20 cellular contexts compared by ENCODE assay signal in the genomic region with DNA sequence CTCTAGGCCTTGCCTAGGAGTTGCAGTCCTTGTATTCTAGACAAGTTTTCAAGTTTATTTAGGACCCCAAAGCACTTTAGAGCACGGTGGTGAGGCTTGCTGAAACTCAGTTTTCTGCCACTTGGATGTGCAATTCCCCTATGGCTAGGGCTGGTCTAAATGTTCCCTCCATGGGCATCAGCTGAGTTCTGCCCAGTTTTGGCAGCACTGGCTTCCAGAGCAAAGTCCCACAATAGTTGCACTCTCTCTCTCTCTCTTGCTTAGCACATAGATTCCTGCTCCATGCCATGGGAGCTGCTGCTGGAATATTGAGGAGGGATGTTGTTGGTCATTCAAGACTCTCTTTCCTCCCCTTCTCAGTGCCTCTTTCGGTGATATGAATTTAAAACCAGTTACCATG.
DNase-seq lines count a peak whose midpoint lies in the region; ATAC-seq and TF ChIP-seq lines count a peak whose summit lies in the region.
"Had no signal": no experiment of that assay in that cellular context is flagged by ENCODE, and none has a peak within 500 bp of the region (broad histone marks: within the 10 kb centered on the region; RNA-seq: fewer than 3 reads in every experiment).

No MANE protein-coding gene starts in this region.

- H3K4me1 Mint-ChIP-seq in activated naive CD4-positive, alpha-beta T cell treated with anti-CD3 and anti-CD28 coated beads, Interleukin-2, amount 50 U/mL, for 24 hours = no peaks in the 10 kb centered on the region
- H3K4me1 Mint-ChIP-seq in activated naive CD4-positive, alpha-beta T cell treated with anti-CD3 and anti-CD28 coated beads for 36 hours (ENCODE audit: low read depth) = no peaks in the 10 kb centered on the region
- H3K4me1 Mint-ChIP-seq in activated T-cell treated with anti-CD3 and anti-CD28 coated beads, Interleukin-2, amount 50 U/mL, for 24 hours (ENCODE audit: low read depth) = no peaks in the 10 kb centered on the region
- H3K4me1 Mint-ChIP-seq: B cell had no signal

- intact Hi-C loops in activated naive CD4-positive, alpha-beta T cell treated with anti-CD3 and anti-CD28 coated beads for 36 hours (cut with micrococcal nuclease) = no loop called here

- H3K27ac Mint-ChIP-seq in activated naive CD4-positive, alpha-beta T cell treated with anti-CD3 and anti-CD28 coated beads, Interleukin-2, amount 50 U/mL, for 24 hours = peak overlapping the region; percentile 20
- no peak overlapping the region for H3K27ac Mint-ChIP-seq in activated naive CD4-positive, alpha-beta T cell treated with anti-CD3 and anti-CD28 coated beads for 36 hours
- H3K27ac Mint-ChIP-seq in activated T-cell treated with anti-CD3 and anti-CD28 coated beads, Interleukin-2, amount 50 U/mL, for 24 hours = no peak overlapping the region
- H3K27ac Mint-ChIP-seq: B cell; CD4-positive, alpha-beta T cell; CD8-positive, alpha-beta T cell had no signal

- H3K9me3 Mint-ChIP-seq in activated naive CD4-positive, alpha-beta T cell treated with anti-CD3 and anti-CD28 coated beads, Interleukin-2, amount 50 U/mL, for 24 hours = no peaks in the 10 kb centered on the region
- no peaks in the 10 kb centered on the region for H3K9me3 Mint-ChIP-seq in activated naive CD4-positive, alpha-beta T cell treated with anti-CD3 and anti-CD28 coated beads for 36 hours
- no peaks in the 10 kb centered on the region for H3K9me3 Mint-ChIP-seq in activated T-cell treated with anti-CD3 and anti-CD28 coated beads, Interleukin-2, amount 50 U/mL, for 24 hours
- H3K9me3 Mint-ChIP-seq: CD4-positive, alpha-beta T cell; CD8-positive, alpha-beta T cell had no signal

- peak; percentile 4 for TF ChIP-seq CTCF in epithelial cell of proximal tubule (conservative IDR thresholded peaks at IDR 0.05; ENCODE audit: low read depth, low read length)

- H3K36me3 Mint-ChIP-seq in activated naive CD4-positive, alpha-beta T cell treated with anti-CD3 and anti-CD28 coated beads, Interleukin-2, amount 50 U/mL, for 24 hours = no peaks in the 10 kb centered on the region
- no peaks in the 10 kb centered on the region for H3K36me3 Mint-ChIP-seq in activated naive CD4-positive, alpha-beta T cell treated with anti-CD3 and anti-CD28 coated beads for 36 hours (ENCODE audit: low read depth)
- no peaks in the 10 kb centered on the region for H3K36me3 Mint-ChIP-seq in activated T-cell treated with anti-CD3 and anti-CD28 coated beads, Interleukin-2, amount 50 U/mL, for 24 hours (ENCODE audit: low read depth)
- H3K36me3 Mint-ChIP-seq: CD8-positive, alpha-beta T cell had no signal

- CTCF ChIA-PET in activated naive CD4-positive, alpha-beta T cell treated with anti-CD3 and anti-CD28 coated beads for 36 hours (lab: Charles Lee) = no interaction called here

- no peak for DNase-seq in activated naive CD4-positive, alpha-beta T cell treated with anti-CD3 and anti-CD28 coated beads for 36 hours
- no peak for DNase-seq in epithelial cell of proximal tubule (ENCODE audit: low read depth)
- DNase-seq in activated T-cell treated with anti-CD3 and anti-CD28 coated beads, Interleukin-2, amount 50 U/mL, for 24 hours = no peak
- DNase-seq: AML-193; CD4-positive, alpha-beta T cell; CD8-positive, alpha-beta T cell; COR-L47; DMS 273 treated with DMSO at 0.1 percent for 48 hours; DMS153; DMS53; DMS79; DND-41; EL; GDM1 had no signal

- H3K4me3 Mint-ChIP-seq in activated naive CD4-positive, alpha-beta T cell treated with anti-CD3 and anti-CD28 coated beads, Interleukin-2, amount 50 U/mL, for 24 hours = no peak overlapping the region
- no peak overlapping the region for H3K4me3 Mint-ChIP-seq in activated naive CD4-positive, alpha-beta T cell treated with anti-CD3 and anti-CD28 coated beads for 36 hours
- no peak overlapping the region for H3K4me3 Mint-ChIP-seq in activated T-cell treated with anti-CD3 and anti-CD28 coated beads, Interleukin-2, amount 50 U/mL, for 24 hours
- H3K4me3 Mint-ChIP-seq: B cell; CD4-positive, alpha-beta T cell; CD8-positive, alpha-beta T cell had no signal

- peaks cover 12% of the 10 kb centered on the region for H3K27me3 Mint-ChIP-seq in activated naive CD4-positive, alpha-beta T cell treated with anti-CD3 and anti-CD28 coated beads, Interleukin-2, amount 50 U/mL, for 24 hours
- H3K27me3 Mint-ChIP-seq in activated naive CD4-positive, alpha-beta T cell treated with anti-CD3 and anti-CD28 coated beads for 36 hours (ENCODE audit: low read depth) = peaks cover 11% of the 10 kb centered on the region
- H3K27me3 Mint-ChIP-seq in activated T-cell treated with anti-CD3 and anti-CD28 coated beads, Interleukin-2, amount 50 U/mL, for 24 hours = peaks cover 4% of the 10 kb centered on the region
- H3K27me3 Mint-ChIP-seq: B cell had no signal

- ATAC-seq in HG03196 (IDR thresholded peaks at IDR 0.05; ENCODE audit: unreplicated experiment) = no peak
- ATAC-seq: A549; CD8-positive, alpha-beta T cell; GM12878 had no signal

- H3K4me3 ChIP-seq in epithelial cell of proximal tubule (ENCODE audit: low read depth, low read length) = no peak overlapping the region
- H3K4me3 ChIP-seq: A549; BLaER1 treated with 17β-estradiol and CSF1 and Interleukin-3, amounts not matched to agents 10 nM and 100 nM; GM12878 had no signal
